Comparison of ENCODE assay signal across 24 cellular contexts in genomic region chr21:24200052-24200451, GRCh38.
DNase-seq lines count a peak whose midpoint lies in the region; ATAC-seq and TF ChIP-seq lines count a peak whose summit lies in the region.
"Had no signal": no experiment of that assay in that cellular context is flagged by ENCODE, and none has a peak within 500 bp of the region (broad histone marks: within the 10 kb centered on the region; RNA-seq: fewer than 3 reads in every experiment).

No MANE protein-coding gene starts in this region.

- 0 out of 2 replicates have a peak, but pooled peaks cover 3% of the 10 kb centered on the region for H3K4me1 ChIP-seq in MM.1S (ENCODE audit: low read length)
- no peaks in the 10 kb centered on the region for H3K4me1 ChIP-seq in adrenal gland (replicated peaks in 1 of 2)
- H3K4me1 ChIP-seq: vagina had no signal

- 81 to 91% (median 88%) methylated on average over 2 of the region's 2 CpGs for WGBS in adrenal gland, 4 donors

- H3K4me3 ChIP-seq in MM.1S (ENCODE audit: low read length) (peak overlapping the region; percentile 52), adrenal gland (no peak overlapping the region), coronary artery (no peak overlapping the region)
- H3K4me3 ChIP-seq: MG63, skin epidermis, vagina had no signal

- no peak for TF ChIP-seq CTCF in MM.1S (IDR thresholded peaks at IDR 0.05; ENCODE audit: low read length)
- TF ChIP-seq CTCF in adrenal gland (IDR thresholded peaks at IDR 0.05): no peak
- no peak for TF ChIP-seq CTCF in coronary artery (IDR thresholded peaks at IDR 0.05)

- H3K36me3 ChIP-seq in MM.1S (replicated peaks; ENCODE audit: insufficient read depth, low read length): no peaks in the 10 kb centered on the region
- no peaks in the 10 kb centered on the region for H3K36me3 ChIP-seq in adrenal gland (replicated peaks in 1 of 2)
- H3K36me3 ChIP-seq: MG63, vagina had no signal

- peak overlapping the region; percentile 54; the same call in 1 of the 2 replicates for H3K27ac ChIP-seq in MM.1S (ENCODE audit: low read length)
- H3K27ac ChIP-seq in adrenal gland: no peak overlapping the region
- H3K27ac ChIP-seq in coronary artery: no peak overlapping the region
- H3K27ac ChIP-seq: skin epidermis, vagina had no signal

- H3K9me3 ChIP-seq in MM.1S (replicated peaks; ENCODE audit: insufficient read depth, low read length) (no peaks in the 10 kb centered on the region), adrenal gland (replicated peaks in 1 of 3) (peaks cover 0 to 4% (median 0%) of the 10 kb centered on the region in 3 donors)
- H3K9me3 ChIP-seq: MG63, vagina had no signal

- H3K79me2 ChIP-seq in MM.1S (ENCODE audit: low read length): no peaks in the 10 kb centered on the region

- H3K4me2 ChIP-seq in MM.1S (ENCODE audit: low read depth, low read length): peak overlapping the region; percentile 60

- DNase-seq in MM.1S: peak; percentile 61
- no peak for DNase-seq in adrenal gland
- DNase-seq in coronary artery (ENCODE audit: low spot score): no peak
- DNase-seq in OCI-M2 (lab: John Stamatoyannopoulos, UW; ENCODE audit: unreplicated experiment): no peak
- no peak for DNase-seq in GF-D8 (lab: John Stamatoyannopoulos, UW)
- DNase-seq: activated CD4-positive, alpha-beta T cell treated with anti-CD3 and anti-CD28 coated beads for 4 hours; activated CD8-positive, alpha-beta memory T cell treated with anti-CD3 and anti-CD28 coated beads, Interleukin-2, amount 50 U/mL, for 4 hours; activated effector memory CD4-positive, alpha-beta T cell treated with anti-CD3 and anti-CD28 coated beads, Interleukin-2, amount 50 U/mL, for 16 hours; amniotic stem cell; CD4-positive, alpha-beta T cell; central memory CD4-positive, alpha-beta T cell; DMS53; left cardiac atrium; MG63; NCI-H1694; NCI-H2227 treated with DMSO at 0.1 percent for 48 hours; nephron progenitor cell; stimulated activated CD4-positive, alpha-beta T cell treated with anti-CD3 and anti-CD28 coated beads, Interleukin-2, amount 100 ng/mL, for 48 hours had no signal

- H3K9me2 ChIP-seq in MM.1S (replicated peaks; ENCODE audit: insufficient read depth, low read length): no peaks in the 10 kb centered on the region

- H4K20me1 ChIP-seq in MM.1S (ENCODE audit: insufficient read depth, low read length): no peaks in the 10 kb centered on the region

- H3K27me3 ChIP-seq in MM.1S (replicated peaks; ENCODE audit: insufficient read depth, low read length) (no peaks in the 10 kb centered on the region), adrenal gland (no peaks in the 10 kb centered on the region)
- H3K27me3 ChIP-seq: MG63, vagina had no signal

- intact Hi-C loops in adrenal gland (cut with DNase I): no loop called here

- no peak for TF ChIP-seq POLR2A in adrenal gland (IDR thresholded peaks at IDR 0.05)

- H3K9ac ChIP-seq in MM.1S (ENCODE audit: low read length): peak overlapping the region; percentile 24; the same call in 1 of the 2 replicates

- peak; percentile 81 for ATAC-seq in GM18907 (IDR thresholded peaks at IDR 0.05; ENCODE audit: unreplicated experiment)
- peak; percentile 61 for ATAC-seq in GM21619 (IDR thresholded peaks at IDR 0.05; ENCODE audit: unreplicated experiment)
- peak; percentile 52 for ATAC-seq in HG03139 (IDR thresholded peaks at IDR 0.05; ENCODE audit: unreplicated experiment)
- ATAC-seq: esophagus mucosa, left cardiac atrium had no signal

- peak overlapping the region; percentile 35 for H2AFZ ChIP-seq in MM.1S (ENCODE audit: low read length)

- H3F3A ChIP-seq in MM.1S (ENCODE audit: insufficient read depth, low read length): peaks cover 11% of the 10 kb centered on the region; the same call in 1 of the 2 replicates
